Comparison of ENCODE assay signal across 1 cellular context in the genomic region with DNA sequence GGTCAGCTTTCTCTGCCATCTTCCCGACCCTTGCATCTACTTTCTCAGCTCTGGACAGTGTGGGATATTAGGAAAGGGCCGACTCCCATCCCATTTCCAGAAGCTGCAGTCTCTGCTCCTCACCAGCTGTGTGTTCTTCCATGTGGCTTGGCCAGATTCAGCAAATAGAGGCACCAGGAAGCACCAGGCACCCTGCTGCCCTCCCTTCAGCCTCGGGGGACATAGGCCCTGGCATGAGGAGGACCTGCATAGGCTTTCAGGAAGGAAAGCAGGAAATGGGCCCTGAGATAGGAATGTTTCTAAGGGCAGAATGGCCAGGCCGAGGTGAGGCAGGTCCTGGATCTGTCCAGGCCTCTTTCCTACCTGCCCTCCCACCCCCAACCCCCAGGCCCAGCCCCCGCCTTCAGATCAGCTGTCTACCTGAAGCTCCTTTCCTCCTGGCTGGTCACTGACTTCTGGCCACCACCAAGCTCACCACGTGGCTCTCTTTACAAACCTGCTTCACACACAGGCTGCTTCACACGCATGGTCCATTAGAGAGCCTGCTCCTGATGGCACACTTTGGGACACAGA.
TF ChIP-seq lines count a peak whose summit lies in the region.

No MANE protein-coding gene starts in this region.

TF ChIP-seq in GM23338, 12 proteins besides CTCF, POLR2A, EP300 and RAD21 (continued from another document):
- TF ChIP-seq, protein P1, sequence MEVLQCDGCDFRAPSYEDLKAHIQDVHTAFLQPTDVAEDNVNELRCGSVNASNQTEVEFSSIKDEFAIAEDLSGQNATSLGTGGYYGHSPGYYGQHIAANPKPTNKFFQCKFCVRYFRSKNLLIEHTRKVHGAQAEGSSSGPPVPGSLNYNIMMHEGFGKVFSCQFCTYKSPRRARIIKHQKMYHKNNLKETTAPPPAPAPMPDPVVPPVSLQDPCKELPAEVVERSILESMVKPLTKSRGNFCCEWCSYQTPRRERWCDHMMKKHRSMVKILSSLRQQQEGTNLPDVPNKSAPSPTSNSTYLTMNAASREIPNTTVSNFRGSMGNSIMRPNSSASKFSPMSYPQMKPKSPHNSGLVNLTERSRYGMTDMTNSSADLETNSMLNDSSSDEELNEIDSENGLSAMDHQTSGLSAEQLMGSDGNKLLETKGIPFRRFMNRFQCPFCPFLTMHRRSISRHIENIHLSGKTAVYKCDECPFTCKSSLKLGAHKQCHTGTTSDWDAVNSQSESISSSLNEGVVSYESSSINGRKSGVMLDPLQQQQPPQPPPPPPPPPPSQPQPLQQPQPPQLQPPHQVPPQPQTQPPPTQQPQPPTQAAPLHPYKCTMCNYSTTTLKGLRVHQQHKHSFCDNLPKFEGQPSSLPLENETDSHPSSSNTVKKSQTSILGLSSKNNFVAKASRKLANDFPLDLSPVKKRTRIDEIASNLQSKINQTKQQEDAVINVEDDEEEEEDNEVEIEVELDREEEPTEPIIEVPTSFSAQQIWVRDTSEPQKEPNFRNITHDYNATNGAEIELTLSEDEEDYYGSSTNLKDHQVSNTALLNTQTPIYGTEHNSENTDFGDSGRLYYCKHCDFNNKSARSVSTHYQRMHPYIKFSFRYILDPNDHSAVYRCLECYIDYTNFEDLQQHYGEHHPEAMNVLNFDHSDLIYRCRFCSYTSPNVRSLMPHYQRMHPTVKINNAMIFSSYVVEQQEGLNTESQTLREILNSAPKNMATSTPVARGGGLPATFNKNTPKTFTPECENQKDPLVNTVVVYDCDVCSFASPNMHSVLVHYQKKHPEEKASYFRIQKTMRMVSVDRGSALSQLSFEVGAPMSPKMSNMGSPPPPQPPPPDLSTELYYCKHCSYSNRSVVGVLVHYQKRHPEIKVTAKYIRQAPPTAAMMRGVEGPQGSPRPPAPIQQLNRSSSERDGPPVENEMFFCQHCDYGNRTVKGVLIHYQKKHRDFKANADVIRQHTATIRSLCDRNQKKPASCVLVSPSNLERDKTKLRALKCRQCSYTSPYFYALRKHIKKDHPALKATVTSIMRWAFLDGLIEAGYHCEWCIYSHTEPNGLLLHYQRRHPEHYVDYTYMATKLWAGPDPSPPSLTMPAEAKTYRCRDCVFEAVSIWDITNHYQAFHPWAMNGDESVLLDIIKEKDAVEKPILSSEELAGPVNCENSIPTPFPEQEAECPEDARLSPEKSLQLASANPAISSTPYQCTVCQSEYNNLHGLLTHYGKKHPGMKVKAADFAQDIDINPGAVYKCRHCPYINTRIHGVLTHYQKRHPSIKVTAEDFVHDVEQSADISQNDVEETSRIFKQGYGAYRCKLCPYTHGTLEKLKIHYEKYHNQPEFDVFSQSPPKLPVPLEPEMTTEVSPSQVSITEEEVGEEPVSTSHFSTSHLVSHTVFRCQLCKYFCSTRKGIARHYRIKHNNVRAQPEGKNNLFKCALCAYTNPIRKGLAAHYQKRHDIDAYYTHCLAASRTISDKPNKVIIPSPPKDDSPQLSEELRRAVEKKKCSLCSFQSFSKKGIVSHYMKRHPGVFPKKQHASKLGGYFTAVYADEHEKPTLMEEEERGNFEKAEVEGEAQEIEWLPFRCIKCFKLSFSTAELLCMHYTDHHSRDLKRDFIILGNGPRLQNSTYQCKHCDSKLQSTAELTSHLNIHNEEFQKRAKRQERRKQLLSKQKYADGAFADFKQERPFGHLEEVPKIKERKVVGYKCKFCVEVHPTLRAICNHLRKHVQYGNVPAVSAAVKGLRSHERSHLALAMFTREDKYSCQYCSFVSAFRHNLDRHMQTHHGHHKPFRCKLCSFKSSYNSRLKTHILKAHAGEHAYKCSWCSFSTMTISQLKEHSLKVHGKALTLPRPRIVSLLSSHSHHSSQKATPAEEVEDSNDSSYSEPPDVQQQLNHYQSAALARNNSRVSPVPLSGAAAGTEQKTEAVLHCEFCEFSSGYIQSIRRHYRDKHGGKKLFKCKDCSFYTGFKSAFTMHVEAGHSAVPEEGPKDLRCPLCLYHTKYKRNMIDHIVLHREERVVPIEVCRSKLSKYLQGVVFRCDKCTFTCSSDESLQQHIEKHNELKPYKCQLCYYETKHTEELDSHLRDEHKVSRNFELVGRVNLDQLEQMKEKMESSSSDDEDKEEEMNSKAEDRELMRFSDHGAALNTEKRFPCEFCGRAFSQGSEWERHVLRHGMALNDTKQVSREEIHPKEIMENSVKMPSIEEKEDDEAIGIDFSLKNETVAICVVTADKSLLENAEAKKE (CRISPR knock-in tag; IDR thresholded peaks at IDR 0.05), result no peak
